ENCODE assay signal across 10 cellular contexts in the genomic region with DNA sequence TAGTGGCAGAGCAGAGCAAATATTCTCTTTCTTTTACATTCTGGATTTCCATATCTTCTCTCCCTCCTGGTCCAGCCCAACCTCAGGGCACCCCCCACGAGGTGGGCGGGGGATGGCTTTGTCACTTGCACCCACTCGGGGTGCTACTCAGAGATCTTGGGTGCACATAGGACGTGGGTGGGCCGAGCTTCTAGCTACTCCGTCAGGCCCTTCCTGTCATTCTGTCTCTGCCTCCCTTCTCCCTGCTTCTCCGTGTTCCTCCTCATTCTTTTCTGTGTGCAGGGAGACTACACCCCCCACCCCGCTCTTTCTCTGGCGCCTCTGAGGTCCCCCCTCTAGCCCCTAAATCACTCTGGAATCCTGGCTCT. TPM values are rescaled to one million over a fixed set of nuclear protein-coding genes. Genes with fewer than 3 reads are reported as not detected.
A peak's percentile ranks its signal among the peaks of the same experiment; 100 is the strongest.
DNase-seq lines count a peak whose midpoint lies in the region; ATAC-seq and TF ChIP-seq lines count a peak whose summit lies in the region.
"Had no signal": no experiment of that assay in that cellular context is flagged by ENCODE, and none has a peak within 500 bp of the region (broad histone marks: within the 10 kb centered on the region; RNA-seq: fewer than 3 reads in every experiment).

No MANE protein-coding gene starts in this region.

- H3K4me1 Mint-ChIP-seq in natural killer cell, result peaks cover 15 to 24% of the 10 kb centered on the region in 2 donors

- ATAC-seq in HG03097 (IDR thresholded peaks at IDR 0.05; ENCODE audit: low FRiP score, unreplicated experiment) (no peak), natural killer cell (no peak)

- no peak overlapping the region for H3K9ac ChIP-seq in mucosa of rectum (ENCODE audit: low read depth in 1 of 2, low read length in 2 of 2)

- TF ChIP-seq CTCF in choroid plexus epithelial cell (conservative IDR thresholded peaks at IDR 0.05; ENCODE audit: low read depth, low read length) (no peak), natural killer cell (IDR thresholded peaks at IDR 0.05) (no peak)

- H3K4me1 ChIP-seq in mucosa of rectum (ENCODE audit: control insufficient read depth in 2 of 2, insufficient read depth in 2 of 2, low read length in 2 of 2) (peaks cover 2 to 22% of the 10 kb centered on the region in 2 donors), urinary bladder (ENCODE audit: insufficient read depth) (no peaks in the 10 kb centered on the region)
- H3K4me1 ChIP-seq: A549 had no signal

- H3K27me3 ChIP-seq in mucosa of rectum (ENCODE audit: control insufficient read depth in 2 of 2, insufficient read depth in 2 of 2, low read length in 2 of 2), result no peaks in the 10 kb centered on the region

- no peak overlapping the region for H3K4me3 Mint-ChIP-seq in natural killer cell

- intact Hi-C loops in natural killer cell (cut with micrococcal nuclease), result no loop called here

- H3K27ac ChIP-seq in mucosa of rectum (ENCODE audit: low read depth in 2 of 2, low read length in 2 of 2), result peak overlapping the region; percentile 60 to 71
- peak overlapping the region; percentile 78 for H3K27ac ChIP-seq in urinary bladder (ENCODE audit: low read depth)

- peaks cover 0 to 12% of the 10 kb centered on the region in 2 donors for H3K36me3 ChIP-seq in mucosa of rectum (ENCODE audit: control insufficient read depth in 2 of 2, insufficient read depth in 2 of 2, low read length in 2 of 2)
- H3K36me3 ChIP-seq in urinary bladder (ENCODE audit: insufficient read depth), result no peaks in the 10 kb centered on the region

- H3K27me3 Mint-ChIP-seq in natural killer cell (ENCODE audit: low read depth in 2 of 2), result no peaks in the 10 kb centered on the region

- H3K27ac Mint-ChIP-seq in natural killer cell, result no peak overlapping the region

- WGBS in urinary bladder, result 21% methylated on average over 9 of the region's 9 CpGs

- no peaks in the 10 kb centered on the region for H3K36me3 Mint-ChIP-seq in natural killer cell

- H3K4me3 ChIP-seq in choroid plexus epithelial cell (ENCODE audit: low read depth, low read length), result peak overlapping the region; percentile 24
- no peak overlapping the region for H3K4me3 ChIP-seq in mucosa of rectum (ENCODE audit: low read length in 2 of 2)
- H3K4me3 ChIP-seq in urinary bladder (ENCODE audit: low read depth, low read length), result peak overlapping the region; percentile 14
- H3K4me3 ChIP-seq: A549 had no signal

- H3K9me3 Mint-ChIP-seq in natural killer cell, result no peaks in the 10 kb centered on the region

- no peaks in the 10 kb centered on the region for H3K9me3 ChIP-seq in mucosa of rectum (ENCODE audit: control insufficient read depth in 2 of 2, low read length in 2 of 2)
- H3K9me3 ChIP-seq: A549 had no signal

- DNase-seq in SIG-M5 treated with dmso at 0.1 percent for 504 hours (lab: John Stamatoyannopoulos, UW; ENCODE audit: unreplicated experiment) (peak; percentile 34), SIG-M5 (lab: John Stamatoyannopoulos, UW) (no peak), choroid plexus epithelial cell (ENCODE audit: low read depth) (peak; percentile 23), NCI-H748 treated with DMSO at 0.1 percent for 48 hours (lab: John Stamatoyannopoulos, UW) (no peak), natural killer cell (no peak)
- DNase-seq: T-helper 9 cell had no signal

RNA-seq across cellular contexts. Expression of gene PCDHGC5, which starts 19.5 kb away (rescaled TPM):
- total RNA-seq in urinary bladder (3.7 TPM), natural killer cell (under 1 TPM; 0.31 to 0.97 (median 0.50) TPM)
- polyA plus RNA-seq in urinary bladder, result 0.29 TPM
- polyA plus RNA-seq: A549 had no signal

RNA-seq across cellular contexts. Expression of gene PCDHGC4, which starts 23.6 kb away (rescaled TPM):
- total RNA-seq in urinary bladder (6.8 TPM), natural killer cell (under 1 TPM; 0.31 to 0.84 (median 0.45) TPM)
- 0.23 TPM for polyA plus RNA-seq in urinary bladder

RNA-seq across cellular contexts. Expression of gene PCDHGC3, which starts 32.7 kb away (rescaled TPM):
- total RNA-seq in urinary bladder (62.8 TPM), natural killer cell (1 to 10 TPM in 1 of 3 donors, under 1 TPM in 2; 0.68 to 1.5 (median 0.75) TPM)
- polyA plus RNA-seq in urinary bladder, result 101 TPM

Comparison
In these comparisons a context has a peak if more than half of its experiments do, and no peak if none do; other contexts are left out.
1. DNase-seq: peak in SIG-M5 treated with dmso at 0.1 percent for 504 hours (single experiment) and choroid plexus epithelial cell (single experiment); none in SIG-M5 (single experiment), NCI-H748 treated with DMSO at 0.1 percent for 48 hours (single experiment) and natural killer cell (single experiment).
2. H3K4me3 ChIP-seq: peak in choroid plexus epithelial cell (single experiment) and urinary bladder (single experiment); none in mucosa of rectum (0 of 2).
3. RNA of gene PCDHGC3, which starts 32.7 kb away (total RNA-seq): 62.8 TPM in urinary bladder (single experiment); 0.68 to 1.5 TPM in natural killer cell; every median in the first group is over 10 times any median in the second.